In genomic region chr16:25109643-25110042, GRCh38 we compare ENCODE assay signal across 9 cellular contexts. TPM values are rescaled to one million over a fixed set of nuclear protein-coding genes. Genes with fewer than 3 reads are reported as not detected.
A peak's percentile ranks its signal among the peaks of the same experiment; 100 is the strongest.
DNase-seq lines count a peak whose midpoint lies in the region; FAIRE-seq and TF ChIP-seq lines count a peak whose summit lies in the region.
"Had no signal": no experiment of that assay in that cellular context is flagged by ENCODE, and none has a peak within 500 bp of the region (broad histone marks: within the 10 kb centered on the region; RNA-seq: fewer than 3 reads in every experiment).

No MANE protein-coding gene starts in this region.

- 24 to 42% (median 42%) methylated on average over 4 of the region's 4 CpGs for WGBS in small intestine, 3 donors

- no peaks in the 10 kb centered on the region for H3K36me3 ChIP-seq in small intestine (ENCODE audit: control insufficient read depth in 2 of 2, insufficient read depth in 2 of 2, low read length in 2 of 2)

- no peaks in the 10 kb centered on the region for H3K9me3 ChIP-seq in small intestine (ENCODE audit: control insufficient read depth, low read depth)

- H3K27me3 ChIP-seq in small intestine (ENCODE audit: control insufficient read depth in 2 of 2, insufficient read depth in 2 of 2, low read length in 2 of 2) = no peaks in the 10 kb centered on the region

- FAIRE-seq in small intestine (lab: Jason Lieb, UNC) = no peak

- TF ChIP-seq CTCF in fibroblast of the aortic adventitia (IDR thresholded peaks at IDR 0.05; ENCODE audit: insufficient read depth, low read length) = no peak
- no peak for TF ChIP-seq CTCF in GM20000 (IDR thresholded peaks at IDR 0.05; ENCODE audit: extremely low read depth, missing control alignments)

- no peak overlapping the region for H3K4me3 ChIP-seq in fibroblast of the aortic adventitia (ENCODE audit: low read depth, low read length)
- H3K4me3 ChIP-seq in small intestine (ENCODE audit: low read depth in 1 of 2, low read length in 2 of 2) = no peak overlapping the region

- peak; percentile 14 for DNase-seq in SIG-M5 treated with dmso at 0.1 percent for 504 hours (lab: John Stamatoyannopoulos, UW; ENCODE audit: unreplicated experiment)
- DNase-seq in SIG-M5 (lab: John Stamatoyannopoulos, UW) = no peak
- peak; percentile 53 to 63 for DNase-seq in SW 1271 (lab: John Stamatoyannopoulos, UW)
- DNase-seq in fibroblast of the aortic adventitia (ENCODE audit: low read depth) = peak; percentile 97
- DNase-seq in small intestine = peak; percentile 94
- DNase-seq in activated CD4-positive, CD25-positive, alpha-beta regulatory T cell (lab: John Stamatoyannopoulos, UW) = no peak
- DNase-seq in GM20000 (ENCODE audit: low spot score) = no peak
- DNase-seq in DMS114 treated with DMSO at 0.1 percent for 48 hours (lab: John Stamatoyannopoulos, UW; ENCODE audit: unreplicated experiment) = no peak
- DNase-seq: C1 segment of cervical spinal cord had no signal

- peak overlapping the region; percentile 8 to 71 for H3K27ac ChIP-seq in small intestine (ENCODE audit: low read depth in 1 of 2, low read length in 1 of 2)

- peaks cover 0 to 12% of the 10 kb centered on the region in 2 donors for H3K4me1 ChIP-seq in small intestine (ENCODE audit: control insufficient read depth in 2 of 2, insufficient read depth in 1 of 2, low read depth in 1 of 2, low read length in 1 of 2)

RNA-seq across cellular contexts. Expression of gene LCMT1, which starts 1.9 kb away (rescaled TPM):
- total RNA-seq in fibroblast of the aortic adventitia (ENCODE audit: low replicate concordance) = 35.3 and 112 TPM in 2 replicates
- 10 to 100 TPM; 27.0 to 32.9 (median 31.0) TPM for polyA plus RNA-seq in small intestine

Comparison
In these comparisons a context has a peak if more than half of its experiments do, and no peak if none do; other contexts are left out.
1. DNase-seq: peak in SIG-M5 treated with dmso at 0.1 percent for 504 hours (single experiment), SW 1271 (2 of 2), fibroblast of the aortic adventitia (single experiment) and small intestine (single experiment); none in SIG-M5 (single experiment), activated CD4-positive, CD25-positive, alpha-beta regulatory T cell (0 of 4), GM20000 (single experiment) and DMS114 treated with DMSO at 0.1 percent for 48 hours (single experiment).